14 cellular contexts compared by ENCODE assay signal in genomic region chr10:76026176-76026771, GRCh38.
"Had no signal": no experiment of that assay in that cellular context is flagged by ENCODE, and none has a peak within 500 bp of the region (broad histone marks: within the 10 kb centered on the region; RNA-seq: fewer than 3 reads in every experiment).

No MANE protein-coding gene starts in this region.

- DNase-seq: activated CD4-positive, alpha-beta T cell treated with anti-CD3 and anti-CD28 coated beads, Interleukin-2, amount 10 ng/mL, durations not matched to agents 7 days and 5 days; activated CD4-positive, CD25-positive, alpha-beta regulatory T cell treated with anti-CD3 and anti-CD28 coated beads, Interleukin-2, amount 50 U/mL, for 72 hours; activated CD8-positive, alpha-beta memory T cell treated with anti-CD3 and anti-CD28 coated beads, Interleukin-2, amount 10 ng/mL, durations not matched to agents 7 days and 5 days; activated CD8-positive, alpha-beta T cell treated with anti-CD3 and anti-CD28 coated beads for 36 hours; activated effector memory CD4-positive, alpha-beta T cell treated with anti-CD3 and anti-CD28 coated beads, Interleukin-2, amount 50 U/mL, for 16 hours; activated naive CD4-positive, alpha-beta T cell treated with anti-CD3 and anti-CD28 coated beads, Interleukin-2, amount 10 ng/mL, durations not matched to agents 7 days and 5 days; activated T-cell treated with anti-CD3 and anti-CD28 coated beads for 4 hours; amygdala; kidney; ovary; stimulated activated CD4-positive, alpha-beta T cell treated with anti-CD3 and anti-CD28 coated beads, Interleukin-4, amount 100 ng/mL, for 4 hours; substantia nigra; thyroid gland had no signal

- ATAC-seq: activated CD8-positive, alpha-beta memory T cell treated with anti-CD3 and anti-CD28 coated beads, Interleukin-2, amount 10 ng/mL, durations not matched to agents 7 days and 5 days; activated CD8-positive, alpha-beta T cell treated with anti-CD3 and anti-CD28 coated beads for 36 hours; left lobe of liver had no signal
